ENCODE assay signal across 13 cellular contexts in genomic region chr6:21381336-21381963, GRCh38.
DNase-seq lines count a peak whose midpoint lies in the region; ATAC-seq and TF ChIP-seq lines count a peak whose summit lies in the region.
"Had no signal": no experiment of that assay in that cellular context is flagged by ENCODE, and none has a peak within 500 bp of the region (broad histone marks: within the 10 kb centered on the region; RNA-seq: fewer than 3 reads in every experiment).

No MANE protein-coding gene starts in this region.

- dilution Hi-C loops in mammary epithelial cell (cut with HindIII; ENCODE audit: low sequenced_read_pairs): no loop called here

- H3K9me2 ChIP-seq in PC-3 (replicated peaks; ENCODE audit: low read length): no peaks in the 10 kb centered on the region

- H3K36me3 ChIP-seq in mammary epithelial cell (ENCODE audit: insufficient read depth, low read length) (no peaks in the 10 kb centered on the region), PC-3 (ENCODE audit: low read depth, low read length) (no peaks in the 10 kb centered on the region), testis (ENCODE audit: low read depth, missing control alignments) (no peaks in the 10 kb centered on the region)

- H3K4me3 Mint-ChIP-seq in MCF 10A (ENCODE audit: unreplicated experiment): no peak overlapping the region
- H3K4me3 Mint-ChIP-seq: IgD-negative memory B cell had no signal

- no peak for TF ChIP-seq CTCF in MCF 10A (IDR thresholded peaks at IDR 0.05; ENCODE audit: unreplicated experiment)
- TF ChIP-seq CTCF in mammary epithelial cell (conservative IDR thresholded peaks at IDR 0.05 in 1 of 2, IDR thresholded peaks at IDR 0.05 in 1 of 2; ENCODE audit: extremely low read depth in 1 of 2, insufficient read depth in 1 of 2, low read depth in 1 of 2, low read length in 2 of 2): no peak
- no peak for TF ChIP-seq CTCF in PC-3 (conservative IDR thresholded peaks at IDR 0.05; ENCODE audit: low read depth, low read length)
- TF ChIP-seq CTCF in fibroblast of villous mesenchyme (IDR thresholded peaks at IDR 0.05; ENCODE audit: insufficient read depth, low read depth, low read length): no peak
- TF ChIP-seq CTCF in testis (IDR thresholded peaks at IDR 0.05): no peak

- H3F3A ChIP-seq in PC-3 (ENCODE audit: low read length, unreplicated experiment): no peaks in the 10 kb centered on the region

- H3K4me1 Mint-ChIP-seq in MCF 10A (ENCODE audit: insufficient read depth, unreplicated experiment): no peaks in the 10 kb centered on the region

- no peak overlapping the region for H3K4me2 ChIP-seq in mammary epithelial cell (ENCODE audit: insufficient read depth, low read depth, low read length)
- H3K4me2 ChIP-seq in PC-3 (ENCODE audit: low read length): peak overlapping the region; percentile 57

- POLR2A ChIA-PET in MCF 10A (lab: Yijun Ruan, JAX): no interaction called here
- POLR2A ChIA-PET in PC-3 (lab: Charles Lee; ENCODE audit: unreplicated experiment): no interaction called here

- H3K27me3 Mint-ChIP-seq in MCF 10A (ENCODE audit: insufficient read depth, unreplicated experiment): no peaks in the 10 kb centered on the region
- H3K27me3 Mint-ChIP-seq: IgD-negative memory B cell had no signal

- H3K27me3 ChIP-seq in mammary epithelial cell (ENCODE audit: insufficient read depth, low read length): no peaks in the 10 kb centered on the region
- no peaks in the 10 kb centered on the region for H3K27me3 ChIP-seq in PC-3 (ENCODE audit: low read length)
- no peaks in the 10 kb centered on the region for H3K27me3 ChIP-seq in testis
- H3K27me3 ChIP-seq: dorsolateral prefrontal cortex had no signal

- no peak overlapping the region for H2AFZ ChIP-seq in mammary epithelial cell (ENCODE audit: low read depth, low read length)
- no peak overlapping the region for H2AFZ ChIP-seq in PC-3 (ENCODE audit: low read length)

- no peaks in the 10 kb centered on the region for H3K4me1 ChIP-seq in mammary epithelial cell (ENCODE audit: insufficient read depth, low read length)
- H3K4me1 ChIP-seq in PC-3 (ENCODE audit: insufficient read depth, low read length): peaks cover 36% of the 10 kb centered on the region
- no peaks in the 10 kb centered on the region for H3K4me1 ChIP-seq in testis

- peak; percentile 80 for ATAC-seq in PC-3
- no peak for ATAC-seq in HG03139 (IDR thresholded peaks at IDR 0.05; ENCODE audit: unreplicated experiment)

- in situ Hi-C loops in mammary epithelial cell (cut with MboI; ENCODE audit: low sequenced_read_pairs in 2 of 2): no loop called here

- H3K36me3 Mint-ChIP-seq in MCF 10A (ENCODE audit: insufficient read depth, unreplicated experiment): no peaks in the 10 kb centered on the region

- BruUV-seq in MCF 10A (replicated peaks; lab: Mats Ljungman, UMichigan): no TSS peak
- BruUV-seq in mammary epithelial cell (replicated peaks; lab: Mats Ljungman, UMichigan): no TSS peak
- BruUV-seq in PC-3 (replicated peaks; lab: Mats Ljungman, UMichigan): no TSS peak

- H3K27ac ChIP-seq in mammary epithelial cell (ENCODE audit: insufficient read depth, low read depth, low read length) (no peak overlapping the region), PC-3 (ENCODE audit: low read length) (peak overlapping the region; percentile 46), testis (no peak overlapping the region)

- no peaks in the 10 kb centered on the region for H3K9me3 Mint-ChIP-seq in MCF 10A (ENCODE audit: unreplicated experiment)
- H3K9me3 Mint-ChIP-seq: IgD-negative memory B cell had no signal

- H3K79me2 ChIP-seq in mammary epithelial cell (ENCODE audit: insufficient read depth, low read length) (no peaks in the 10 kb centered on the region), PC-3 (ENCODE audit: low read length) (no peaks in the 10 kb centered on the region)

- H3K4me3 ChIP-seq in mammary epithelial cell (replicated peaks in 1 of 3; ENCODE audit: insufficient read depth in 1 of 3, low read depth in 2 of 3, low read length in 3 of 3) (no peak overlapping the region), PC-3 (ENCODE audit: low read length) (no peak overlapping the region), fibroblast of villous mesenchyme (ENCODE audit: low read depth, low read length) (no peak overlapping the region), testis (no peak overlapping the region)
- H3K4me3 ChIP-seq: dorsolateral prefrontal cortex had no signal

- DNase-seq in MCF 10A (ENCODE audit: unreplicated experiment): peak; percentile 14
- no peak for DNase-seq in mammary epithelial cell
- peak; percentile 89 for DNase-seq in PC-3
- DNase-seq in fibroblast of villous mesenchyme (ENCODE audit: low read depth): peak; percentile 42
- DNase-seq in iPS-NIHi7 (ENCODE audit: extremely low spot score): no peak
- no peak for DNase-seq in testis
- no peak for DNase-seq in stimulated activated CD4-positive, alpha-beta T cell treated with anti-CD3 and anti-CD28 coated beads, Interleukin-15, amount 100 ng/mL, for 24 hours
- DNase-seq: activated CD4-positive, CD25-positive, alpha-beta regulatory T cell treated with anti-CD3 and anti-CD28 coated beads, Interleukin-2, amount 50 U/mL, for 72 hours; amygdala; NCI-H187 had no signal

- no peaks in the 10 kb centered on the region for H4K20me1 ChIP-seq in mammary epithelial cell (ENCODE audit: insufficient read depth, low read length)
- H4K20me1 ChIP-seq in PC-3 (ENCODE audit: low read length): no peaks in the 10 kb centered on the region

- CTCF ChIA-PET in MCF 10A (lab: Yijun Ruan, JAX): interaction anchor here (0.7 kb wide), 1 partner anchor 107 kb away, joined by 3 read pairs; no protein-coding TSS in a partner anchor
- CTCF ChIA-PET in mammary epithelial cell (lab: Charles Lee; ENCODE audit: low non-redundant PET): no interaction called here
- CTCF ChIA-PET in PC-3 (lab: Charles Lee): no interaction called here

- H3K27ac Mint-ChIP-seq in MCF 10A (ENCODE audit: low read depth, unreplicated experiment): no peak overlapping the region
- H3K27ac Mint-ChIP-seq: IgD-negative memory B cell had no signal

- H3K9ac ChIP-seq in mammary epithelial cell (ENCODE audit: insufficient read depth, low read length): no peak overlapping the region
- no peak overlapping the region for H3K9ac ChIP-seq in PC-3 (ENCODE audit: low read length)

- WGBS in mammary epithelial cell (ENCODE audit: low coverage, missing lambda C conversion rate): 76% methylated on average over 3 of the region's 3 CpGs
- 77 to 78% methylated on average over 3 of the region's 3 CpGs for WGBS in testis, 2 donors

- H3K9me3 ChIP-seq in mammary epithelial cell (replicated peaks; ENCODE audit: insufficient read depth, low read length): no peaks in the 10 kb centered on the region
- no peaks in the 10 kb centered on the region for H3K9me3 ChIP-seq in PC-3 (ENCODE audit: low read length)
- no peaks in the 10 kb centered on the region for H3K9me3 ChIP-seq in testis

- no peak for TF ChIP-seq POLR2A in testis (IDR thresholded peaks at IDR 0.05)

- intact Hi-C loops in MCF 10A (cut with micrococcal nuclease): no loop called here
- intact Hi-C loops in mammary epithelial cell (cut with micrococcal nuclease): no loop called here
- intact Hi-C loops in PC-3 (cut with micrococcal nuclease): loop anchor here (10.0 kb wide), 2 partner anchors 203 to 357 kb away; no protein-coding TSS in a partner anchor
- intact Hi-C loops in testis (cut with DNase I; ENCODE audit: low total_unique reads): no loop called here

Comparison
In these comparisons a context has a peak if more than half of its experiments do, and no peak if none do; other contexts are left out.
1. DNase-seq: peak in MCF 10A (single experiment), PC-3 (single experiment) and fibroblast of villous mesenchyme (single experiment); none in mammary epithelial cell (single experiment), iPS-NIHi7 (single experiment), testis (single experiment) and stimulated activated CD4-positive, alpha-beta T cell treated with anti-CD3 and anti-CD28 coated beads, Interleukin-15, amount 100 ng/mL, for 24 hours (single experiment).